In the genomic region with DNA sequence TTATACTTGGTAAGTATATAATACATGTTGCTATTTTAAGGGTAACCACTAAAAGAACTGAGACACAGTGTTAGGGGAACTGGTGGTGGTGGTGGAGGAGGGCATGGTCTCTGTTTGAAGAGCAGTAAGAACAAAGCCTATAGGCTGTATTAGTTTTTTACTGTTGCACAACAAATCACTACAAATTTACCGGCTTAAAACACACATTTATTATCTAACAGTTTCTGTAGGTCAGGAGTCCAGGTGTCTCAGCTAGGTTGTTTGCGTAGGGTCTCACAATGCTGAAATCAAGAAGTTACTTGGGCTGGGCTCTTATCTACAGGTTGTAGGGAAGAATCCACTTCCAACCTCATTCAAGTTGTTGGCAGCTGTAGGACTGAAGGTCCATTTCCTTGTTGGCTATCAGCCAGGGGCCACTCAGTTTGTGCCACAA, we compare ENCODE assay signal across 15 cellular contexts. TPM values are rescaled to one million over a fixed set of nuclear protein-coding genes. Genes with fewer than 3 reads are reported as not detected.
DNase-seq lines count a peak whose midpoint lies in the region; ATAC-seq lines count a peak whose summit lies in the region.
"Had no signal": no experiment of that assay in that cellular context is flagged by ENCODE, and none has a peak within 500 bp of the region (broad histone marks: within the 10 kb centered on the region; RNA-seq: fewer than 3 reads in every experiment).

No MANE protein-coding gene starts in this region.

- intact Hi-C loops in left colon (cut with DNase I, micrococcal nuclease), result no loop called here

- DNase-seq in DMS53 treated with DMSO at 0.1 percent for 48 hours (lab: John Stamatoyannopoulos, UW; ENCODE audit: unreplicated experiment) (peak; percentile 50), HT-29 (ENCODE audit: low spot score) (peak; percentile 38), left colon (peak; percentile 35 to 40), HK-2 (ENCODE audit: unreplicated experiment) (no peak), 8988T (no peak)
- DNase-seq: activated CD4-positive, alpha-beta T cell treated with anti-CD3 and anti-CD28 coated beads for 48 hours; activated T-cell treated with anti-CD3 and anti-CD28 coated beads, Interleukin-2, amount 50 U/mL, for 72 hours; NCI-H1105; NCI-H748 treated with DMSO at 0.1 percent for 48 hours; nephron progenitor cell; stimulated activated naive CD4-positive, alpha-beta T cell treated with Interleukin-2 at 50 U/mL for 16 hours had no signal

- peak; percentile 84 for ATAC-seq in GM19351 (IDR thresholded peaks at IDR 0.05; ENCODE audit: unreplicated experiment)
- ATAC-seq in left colon, result peak; percentile 82
- no peak for ATAC-seq in GM19035 (IDR thresholded peaks at IDR 0.05; ENCODE audit: unreplicated experiment)
- ATAC-seq in HG02870 (IDR thresholded peaks at IDR 0.05; ENCODE audit: unreplicated experiment), result no peak
- ATAC-seq: activated T-cell treated with anti-CD3 and anti-CD28 coated beads, Interleukin-2, amount 50 U/mL, for 72 hours; sciatic nerve had no signal

RNA-seq across cellular contexts. Expression of a gene that starts 52.6 kb away (rescaled TPM):
- total RNA-seq in HT-29 (2014; rRNA removed; shearing (Covaris generic)), result 8.2 and 13.5 TPM in 2 replicates
- 100 to 1,000 TPM in 1 of 2 donors, 10 to 100 TPM in 1; 88.3 to 112 TPM for total RNA-seq in left colon

Comparison
In these comparisons a context has a peak if more than half of its experiments do, and no peak if none do; other contexts are left out.
1. DNase-seq: peak in DMS53 treated with DMSO at 0.1 percent for 48 hours (single experiment), HT-29 (single experiment) and left colon (2 of 2); none in HK-2 (single experiment) and 8988T (single experiment).
2. ATAC-seq: peak in GM19351 (single experiment) and left colon (single experiment); none in GM19035 (single experiment) and HG02870 (single experiment).